1 cellular context compared by ENCODE assay signal in the genomic region with DNA sequence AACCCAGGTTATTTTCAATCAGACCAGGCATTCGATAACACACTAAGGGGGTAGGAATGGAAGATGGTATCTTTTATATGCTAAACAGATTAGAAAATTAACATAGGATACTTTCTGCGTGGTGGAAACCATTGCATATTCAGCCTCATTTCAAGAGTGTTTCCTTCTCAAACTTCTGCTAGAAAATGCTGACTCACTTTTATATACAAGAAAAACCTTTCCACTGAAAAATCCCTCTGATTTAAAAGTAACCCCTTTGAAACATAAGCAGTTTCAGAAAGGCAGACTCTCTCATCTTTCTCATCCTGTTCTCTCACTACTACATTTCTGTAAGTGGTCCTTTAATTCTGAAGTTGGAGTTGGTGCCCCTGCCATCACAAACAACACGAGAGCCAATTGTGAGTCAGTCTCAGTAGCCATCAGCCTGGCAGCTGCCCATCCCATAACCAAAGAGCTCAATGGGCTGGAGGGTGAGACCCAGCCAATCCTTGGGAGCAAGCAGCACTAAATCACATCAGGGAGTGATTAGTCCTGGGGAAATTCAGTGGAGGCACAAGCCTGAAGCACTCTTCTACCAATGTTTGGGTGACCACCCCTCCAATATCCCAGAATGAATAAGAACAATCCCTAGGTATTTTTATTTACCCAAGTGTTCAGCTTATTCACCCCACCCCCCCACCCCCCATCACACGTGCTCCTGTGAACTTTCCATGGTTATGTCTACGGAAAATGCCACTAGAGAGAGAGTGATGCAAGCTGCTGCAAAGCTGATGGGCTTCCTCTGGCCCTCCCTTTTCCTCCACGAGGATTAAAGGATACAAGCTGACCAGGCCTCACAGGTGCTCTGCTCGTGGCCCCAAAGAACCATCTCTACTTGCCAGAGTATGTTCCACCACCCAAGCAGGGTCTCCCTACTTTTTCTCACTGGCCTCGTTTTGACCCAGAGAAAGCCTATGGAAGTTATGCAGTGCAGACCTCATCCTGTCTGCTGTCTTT.
A peak's percentile ranks its signal among the peaks of the same experiment; 100 is the strongest.
TF ChIP-seq lines count a peak whose summit lies in the region.

No MANE protein-coding gene starts in this region.

TF ChIP-seq in K562, 482 proteins besides CTCF, POLR2A, EP300 and RAD21 (continued from another document and continues in another):
- no peak for TF ChIP-seq NR2C2 (CRISPR knock-in tag; IDR thresholded peaks at IDR 0.05)
- peak; percentile 66; the same call in 1 of the 2 replicates for TF ChIP-seq NR2C2 (tag; IDR thresholded peaks at IDR 0.05)
- TF ChIP-seq HDAC6 (IDR thresholded peaks at IDR 0.05; ENCODE audit: low read depth, low read length): no peak
- TF ChIP-seq TCF3 (CRISPR knock-in tag; IDR thresholded peaks at IDR 0.05): no peak
- no peak for TF ChIP-seq LCOR (CRISPR knock-in tag; IDR thresholded peaks at IDR 0.05)
- no peak for TF ChIP-seq SIN3B (IDR thresholded peaks at IDR 0.05; ENCODE audit: low read depth)
- no peak for TF ChIP-seq ZNF77 (CRISPR knock-in tag; IDR thresholded peaks at IDR 0.05)
- peak; percentile 88; the same call in 1 of the 2 replicates for TF ChIP-seq ZNF584 (CRISPR knock-in tag; IDR thresholded peaks at IDR 0.05; ENCODE audit: low read depth)
- TF ChIP-seq POLR2G (IDR thresholded peaks at IDR 0.05; ENCODE audit: low read depth, low read length): no peak
- no peak for TF ChIP-seq ETS1 (conservative IDR thresholded peaks at IDR 0.05; ENCODE audit: control insufficient read depth, low read depth, low read length)
- no peak for TF ChIP-seq TSHZ1 (CRISPR knock-in tag; IDR thresholded peaks at IDR 0.05)
- TF ChIP-seq SMAD3 (CRISPR knock-in tag; conservative IDR thresholded peaks at IDR 0.05): peak; percentile 36; the same call in 1 of the 2 replicates
- no peak for TF ChIP-seq ARID2 (IDR thresholded peaks at IDR 0.05)
- no peak for TF ChIP-seq ZNF274 (IDR thresholded peaks at IDR 0.05; ENCODE audit: borderline replicate concordance, low read depth, low read length)
- TF ChIP-seq SMAD4 (CRISPR knock-in tag; conservative IDR thresholded peaks at IDR 0.05): 0 out of 2 replicates have a peak, but pooled peaks have one; percentile 44
- TF ChIP-seq E2F8 (IDR thresholded peaks at IDR 0.05; ENCODE audit: low read depth, partially characterized antibody): no peak
- TF ChIP-seq ZNF3 (CRISPR knock-in tag; IDR thresholded peaks at IDR 0.05): no peak
- TF ChIP-seq KDM5B (IDR thresholded peaks at IDR 0.05; ENCODE audit: insufficient replicate concordance, low read depth, low read length): no peak
- TF ChIP-seq, protein P1, sequence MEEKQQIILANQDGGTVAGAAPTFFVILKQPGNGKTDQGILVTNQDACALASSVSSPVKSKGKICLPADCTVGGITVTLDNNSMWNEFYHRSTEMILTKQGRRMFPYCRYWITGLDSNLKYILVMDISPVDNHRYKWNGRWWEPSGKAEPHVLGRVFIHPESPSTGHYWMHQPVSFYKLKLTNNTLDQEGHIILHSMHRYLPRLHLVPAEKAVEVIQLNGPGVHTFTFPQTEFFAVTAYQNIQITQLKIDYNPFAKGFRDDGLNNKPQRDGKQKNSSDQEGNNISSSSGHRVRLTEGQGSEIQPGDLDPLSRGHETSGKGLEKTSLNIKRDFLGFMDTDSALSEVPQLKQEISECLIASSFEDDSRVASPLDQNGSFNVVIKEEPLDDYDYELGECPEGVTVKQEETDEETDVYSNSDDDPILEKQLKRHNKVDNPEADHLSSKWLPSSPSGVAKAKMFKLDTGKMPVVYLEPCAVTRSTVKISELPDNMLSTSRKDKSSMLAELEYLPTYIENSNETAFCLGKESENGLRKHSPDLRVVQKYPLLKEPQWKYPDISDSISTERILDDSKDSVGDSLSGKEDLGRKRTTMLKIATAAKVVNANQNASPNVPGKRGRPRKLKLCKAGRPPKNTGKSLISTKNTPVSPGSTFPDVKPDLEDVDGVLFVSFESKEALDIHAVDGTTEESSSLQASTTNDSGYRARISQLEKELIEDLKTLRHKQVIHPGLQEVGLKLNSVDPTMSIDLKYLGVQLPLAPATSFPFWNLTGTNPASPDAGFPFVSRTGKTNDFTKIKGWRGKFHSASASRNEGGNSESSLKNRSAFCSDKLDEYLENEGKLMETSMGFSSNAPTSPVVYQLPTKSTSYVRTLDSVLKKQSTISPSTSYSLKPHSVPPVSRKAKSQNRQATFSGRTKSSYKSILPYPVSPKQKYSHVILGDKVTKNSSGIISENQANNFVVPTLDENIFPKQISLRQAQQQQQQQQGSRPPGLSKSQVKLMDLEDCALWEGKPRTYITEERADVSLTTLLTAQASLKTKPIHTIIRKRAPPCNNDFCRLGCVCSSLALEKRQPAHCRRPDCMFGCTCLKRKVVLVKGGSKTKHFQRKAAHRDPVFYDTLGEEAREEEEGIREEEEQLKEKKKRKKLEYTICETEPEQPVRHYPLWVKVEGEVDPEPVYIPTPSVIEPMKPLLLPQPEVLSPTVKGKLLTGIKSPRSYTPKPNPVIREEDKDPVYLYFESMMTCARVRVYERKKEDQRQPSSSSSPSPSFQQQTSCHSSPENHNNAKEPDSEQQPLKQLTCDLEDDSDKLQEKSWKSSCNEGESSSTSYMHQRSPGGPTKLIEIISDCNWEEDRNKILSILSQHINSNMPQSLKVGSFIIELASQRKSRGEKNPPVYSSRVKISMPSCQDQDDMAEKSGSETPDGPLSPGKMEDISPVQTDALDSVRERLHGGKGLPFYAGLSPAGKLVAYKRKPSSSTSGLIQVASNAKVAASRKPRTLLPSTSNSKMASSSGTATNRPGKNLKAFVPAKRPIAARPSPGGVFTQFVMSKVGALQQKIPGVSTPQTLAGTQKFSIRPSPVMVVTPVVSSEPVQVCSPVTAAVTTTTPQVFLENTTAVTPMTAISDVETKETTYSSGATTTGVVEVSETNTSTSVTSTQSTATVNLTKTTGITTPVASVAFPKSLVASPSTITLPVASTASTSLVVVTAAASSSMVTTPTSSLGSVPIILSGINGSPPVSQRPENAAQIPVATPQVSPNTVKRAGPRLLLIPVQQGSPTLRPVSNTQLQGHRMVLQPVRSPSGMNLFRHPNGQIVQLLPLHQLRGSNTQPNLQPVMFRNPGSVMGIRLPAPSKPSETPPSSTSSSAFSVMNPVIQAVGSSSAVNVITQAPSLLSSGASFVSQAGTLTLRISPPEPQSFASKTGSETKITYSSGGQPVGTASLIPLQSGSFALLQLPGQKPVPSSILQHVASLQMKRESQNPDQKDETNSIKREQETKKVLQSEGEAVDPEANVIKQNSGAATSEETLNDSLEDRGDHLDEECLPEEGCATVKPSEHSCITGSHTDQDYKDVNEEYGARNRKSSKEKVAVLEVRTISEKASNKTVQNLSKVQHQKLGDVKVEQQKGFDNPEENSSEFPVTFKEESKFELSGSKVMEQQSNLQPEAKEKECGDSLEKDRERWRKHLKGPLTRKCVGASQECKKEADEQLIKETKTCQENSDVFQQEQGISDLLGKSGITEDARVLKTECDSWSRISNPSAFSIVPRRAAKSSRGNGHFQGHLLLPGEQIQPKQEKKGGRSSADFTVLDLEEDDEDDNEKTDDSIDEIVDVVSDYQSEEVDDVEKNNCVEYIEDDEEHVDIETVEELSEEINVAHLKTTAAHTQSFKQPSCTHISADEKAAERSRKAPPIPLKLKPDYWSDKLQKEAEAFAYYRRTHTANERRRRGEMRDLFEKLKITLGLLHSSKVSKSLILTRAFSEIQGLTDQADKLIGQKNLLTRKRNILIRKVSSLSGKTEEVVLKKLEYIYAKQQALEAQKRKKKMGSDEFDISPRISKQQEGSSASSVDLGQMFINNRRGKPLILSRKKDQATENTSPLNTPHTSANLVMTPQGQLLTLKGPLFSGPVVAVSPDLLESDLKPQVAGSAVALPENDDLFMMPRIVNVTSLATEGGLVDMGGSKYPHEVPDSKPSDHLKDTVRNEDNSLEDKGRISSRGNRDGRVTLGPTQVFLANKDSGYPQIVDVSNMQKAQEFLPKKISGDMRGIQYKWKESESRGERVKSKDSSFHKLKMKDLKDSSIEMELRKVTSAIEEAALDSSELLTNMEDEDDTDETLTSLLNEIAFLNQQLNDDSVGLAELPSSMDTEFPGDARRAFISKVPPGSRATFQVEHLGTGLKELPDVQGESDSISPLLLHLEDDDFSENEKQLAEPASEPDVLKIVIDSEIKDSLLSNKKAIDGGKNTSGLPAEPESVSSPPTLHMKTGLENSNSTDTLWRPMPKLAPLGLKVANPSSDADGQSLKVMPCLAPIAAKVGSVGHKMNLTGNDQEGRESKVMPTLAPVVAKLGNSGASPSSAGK (IDR thresholded peaks at IDR 0.05): peak; percentile 72
- TF ChIP-seq OTX1 (CRISPR knock-in tag; IDR thresholded peaks at IDR 0.05): no peak
- TF ChIP-seq, protein P2, sequence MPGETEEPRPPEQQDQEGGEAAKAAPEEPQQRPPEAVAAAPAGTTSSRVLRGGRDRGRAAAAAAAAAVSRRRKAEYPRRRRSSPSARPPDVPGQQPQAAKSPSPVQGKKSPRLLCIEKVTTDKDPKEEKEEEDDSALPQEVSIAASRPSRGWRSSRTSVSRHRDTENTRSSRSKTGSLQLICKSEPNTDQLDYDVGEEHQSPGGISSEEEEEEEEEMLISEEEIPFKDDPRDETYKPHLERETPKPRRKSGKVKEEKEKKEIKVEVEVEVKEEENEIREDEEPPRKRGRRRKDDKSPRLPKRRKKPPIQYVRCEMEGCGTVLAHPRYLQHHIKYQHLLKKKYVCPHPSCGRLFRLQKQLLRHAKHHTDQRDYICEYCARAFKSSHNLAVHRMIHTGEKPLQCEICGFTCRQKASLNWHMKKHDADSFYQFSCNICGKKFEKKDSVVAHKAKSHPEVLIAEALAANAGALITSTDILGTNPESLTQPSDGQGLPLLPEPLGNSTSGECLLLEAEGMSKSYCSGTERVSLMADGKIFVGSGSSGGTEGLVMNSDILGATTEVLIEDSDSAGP (CRISPR knock-in tag; IDR thresholded peaks at IDR 0.05): no peak
- no peak for TF ChIP-seq TCFL5 (CRISPR knock-in tag; conservative IDR thresholded peaks at IDR 0.05)
- peak; percentile 84 for TF ChIP-seq MAFG (tag; conservative IDR thresholded peaks at IDR 0.05)
- no peak for TF ChIP-seq STAT5B (CRISPR knock-in tag; IDR thresholded peaks at IDR 0.05)
- 0 out of 2 replicates have a peak, but pooled peaks have one; percentile 20 for TF ChIP-seq KLF6 (CRISPR knock-in tag; IDR thresholded peaks at IDR 0.05; ENCODE audit: borderline replicate concordance)
- no peak for TF ChIP-seq PRPF4 (IDR thresholded peaks at IDR 0.05; ENCODE audit: insufficient read depth, low read depth, low read length, poor library complexity, severe bottlenecking)
- TF ChIP-seq ZNF395 (CRISPR knock-in tag; IDR thresholded peaks at IDR 0.05): no peak
- no peak for TF ChIP-seq ZNF197 (CRISPR knock-in tag; IDR thresholded peaks at IDR 0.05; ENCODE audit: low read depth)
- no peak for TF ChIP-seq ZNF551 (CRISPR knock-in tag; IDR thresholded peaks at IDR 0.05)
